Comparison of ENCODE assay signal across 28 cellular contexts in genomic region chr6:114862064-114862463, GRCh38.
"Had no signal": no experiment of that assay in that cellular context is flagged by ENCODE, and none has a peak within 500 bp of the region (broad histone marks: within the 10 kb centered on the region; RNA-seq: fewer than 3 reads in every experiment).

No MANE protein-coding gene starts in this region.

- H3K4me1 ChIP-seq: colonic mucosa, esophagus muscularis mucosa, esophagus squamous epithelium, foreskin keratinocyte, gastrocnemius medialis, gastroesophageal sphincter, heart left ventricle, heart right ventricle had no signal

- ATAC-seq: effector memory CD8-positive, alpha-beta T cell; esophagus mucosa; gastrocnemius medialis; gastroesophageal sphincter; heart left ventricle; heart right ventricle had no signal

- H3K27ac Mint-ChIP-seq: dendritic cell treated with granulocyte-macrophage colony-stimulating factor and Interleukin-4, amounts not matched to agents 40 ng/mL and 50 ng/mL, for 4 days; effector memory CD8-positive, alpha-beta T cell; endodermal cell had no signal

- H3K27ac ChIP-seq: colonic mucosa, coronary artery, dorsolateral prefrontal cortex, epithelial cell of prostate, esophagus muscularis mucosa, esophagus squamous epithelium, foreskin keratinocyte, gastrocnemius medialis, gastroesophageal sphincter, heart left ventricle, heart right ventricle had no signal

- H3K27me3 ChIP-seq: colonic mucosa, dorsolateral prefrontal cortex, esophagus muscularis mucosa, esophagus squamous epithelium, foreskin keratinocyte, gastrocnemius medialis, gastroesophageal sphincter, heart left ventricle, heart right ventricle had no signal

- H3K36me3 ChIP-seq: colonic mucosa, esophagus muscularis mucosa, esophagus squamous epithelium, gastrocnemius medialis, gastroesophageal sphincter, heart left ventricle, heart right ventricle had no signal

- H3K4me3 Mint-ChIP-seq: dendritic cell treated with granulocyte-macrophage colony-stimulating factor and Interleukin-4, amounts not matched to agents 40 ng/mL and 50 ng/mL, for 4 days; effector memory CD8-positive, alpha-beta T cell; endodermal cell had no signal

- H3K4me3 ChIP-seq: colonic mucosa, coronary artery, dorsolateral prefrontal cortex, esophagus muscularis mucosa, esophagus squamous epithelium, gastrocnemius medialis, gastroesophageal sphincter, heart left ventricle, heart right ventricle had no signal

- FAIRE-seq: colon, endometrium, endothelial cell of umbilical vein, frontal cortex had no signal

- H3K27me3 Mint-ChIP-seq: dendritic cell treated with granulocyte-macrophage colony-stimulating factor and Interleukin-4, amounts not matched to agents 40 ng/mL and 50 ng/mL, for 4 days; effector memory CD8-positive, alpha-beta T cell had no signal

- H3K9me3 ChIP-seq: colonic mucosa, esophagus squamous epithelium, gastrocnemius medialis had no signal

- H3K4me1 Mint-ChIP-seq: endodermal cell had no signal

- DNase-seq: colonic mucosa; cortex of kidney; dermis blood vessel endothelial cell; dorsolateral prefrontal cortex; effector CD4-positive, alpha-beta T cell; effector CD8-positive, alpha-beta T cell; effector memory CD4-positive, alpha-beta T cell; effector memory CD8-positive, alpha-beta T cell; endodermal cell; erythroblast; esophagus squamous epithelium; foreskin melanocyte; gastrocnemius medialis; glutamatergic neuron; head of caudate nucleus; heart left ventricle; heart right ventricle had no signal
